16 cellular contexts compared by ENCODE assay signal in the genomic region with DNA sequence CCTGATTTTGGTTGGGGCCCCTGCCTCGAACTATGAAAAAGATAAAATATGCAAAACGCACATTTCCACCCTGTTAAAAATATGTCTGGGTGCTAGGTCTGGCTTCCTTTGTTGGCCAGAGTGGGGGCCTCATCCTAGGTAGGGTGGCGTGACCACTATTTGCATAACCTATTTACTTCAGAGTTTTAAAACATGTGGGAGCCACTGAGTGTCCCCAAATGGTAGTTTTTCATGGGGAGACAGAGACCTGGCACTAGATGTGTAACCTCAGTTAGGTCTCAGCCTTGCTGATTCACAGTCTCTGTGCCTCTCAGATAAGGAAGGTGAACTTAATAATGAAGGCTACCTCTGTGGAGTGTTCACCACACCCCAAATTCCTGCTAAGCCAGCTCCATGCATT.
DNase-seq lines count a peak whose midpoint lies in the region; ATAC-seq and TF ChIP-seq lines count a peak whose summit lies in the region.
"Had no signal": no experiment of that assay in that cellular context is flagged by ENCODE, and none has a peak within 500 bp of the region (broad histone marks: within the 10 kb centered on the region; RNA-seq: fewer than 3 reads in every experiment).

No MANE protein-coding gene starts in this region.

- no peak overlapping the region for H3K4me2 ChIP-seq in mammary epithelial cell (ENCODE audit: insufficient read depth, low read depth, low read length)
- H3K4me2 ChIP-seq: BLaER1 treated with 17β-estradiol and CSF1 and Interleukin-3, amounts not matched to agents 10 nM and 100 nM had no signal

- 72% methylated on average over 3 of the region's 3 CpGs for WGBS in mammary epithelial cell (ENCODE audit: low coverage, missing lambda C conversion rate)

- H3K4me1 ChIP-seq in mammary epithelial cell (ENCODE audit: insufficient read depth, low read length) = no peaks in the 10 kb centered on the region
- no peaks in the 10 kb centered on the region for H3K4me1 ChIP-seq in SJCRH30
- H3K4me1 ChIP-seq: body of pancreas, gastrocnemius medialis had no signal

- H3K9me3 ChIP-seq in mammary epithelial cell (replicated peaks; ENCODE audit: insufficient read depth, low read length) (no peaks in the 10 kb centered on the region), SJCRH30 (replicated peaks) (no peaks in the 10 kb centered on the region)
- H3K9me3 ChIP-seq: body of pancreas, gastrocnemius medialis had no signal

- TF ChIP-seq CTCF in mammary epithelial cell (conservative IDR thresholded peaks at IDR 0.05 in 1 of 2, IDR thresholded peaks at IDR 0.05 in 1 of 2; ENCODE audit: extremely low read depth in 1 of 2, insufficient read depth in 1 of 2, low read depth in 1 of 2, low read length in 2 of 2) = no peak

- BruUV-seq in mammary epithelial cell (replicated peaks; lab: Mats Ljungman, UMichigan) = no TSS peak

- dilution Hi-C loops in mammary epithelial cell (cut with HindIII; ENCODE audit: low sequenced_read_pairs) = no loop called here

- H3K36me3 ChIP-seq in mammary epithelial cell (ENCODE audit: insufficient read depth, low read length) = no peaks in the 10 kb centered on the region
- H3K36me3 ChIP-seq in SJCRH30 = no peaks in the 10 kb centered on the region
- H3K36me3 ChIP-seq: BLaER1 treated with 17β-estradiol and CSF1 and Interleukin-3, amounts not matched to agents 10 nM and 100 nM; gastrocnemius medialis had no signal

- in situ Hi-C loops in mammary epithelial cell (cut with MboI; ENCODE audit: low sequenced_read_pairs in 2 of 2) = no loop called here

- CTCF ChIA-PET in mammary epithelial cell (lab: Charles Lee; ENCODE audit: low non-redundant PET) = no interaction called here

- H3K27me3 ChIP-seq in mammary epithelial cell (ENCODE audit: insufficient read depth, low read length) (peaks cover 2% of the 10 kb centered on the region), SJCRH30 (no peaks in the 10 kb centered on the region)
- H3K27me3 ChIP-seq: BLaER1 treated with 17β-estradiol and CSF1 and Interleukin-3, amounts not matched to agents 10 nM and 100 nM; body of pancreas had no signal

- TF ChIP-seq POLR2A in GM18526 (IDR thresholded peaks at IDR 0.05; ENCODE audit: extremely low read depth, insufficient read length) = peak; percentile 33

- no peak overlapping the region for H3K4me3 ChIP-seq in mammary epithelial cell (replicated peaks in 1 of 3; ENCODE audit: insufficient read depth in 1 of 3, low read depth in 2 of 3, low read length in 3 of 3)
- H3K4me3 ChIP-seq in SJCRH30 = no peak overlapping the region
- H3K4me3 ChIP-seq: BLaER1 treated with 17β-estradiol and CSF1 and Interleukin-3, amounts not matched to agents 10 nM and 100 nM; body of pancreas; gastrocnemius medialis had no signal

- ATAC-seq in GM21528 (IDR thresholded peaks at IDR 0.05; ENCODE audit: low FRiP score, unreplicated experiment) (peak; percentile 75), HG03139 (IDR thresholded peaks at IDR 0.05; ENCODE audit: unreplicated experiment) (peak; percentile 67), GM21367 (IDR thresholded peaks at IDR 0.05; ENCODE audit: unreplicated experiment) (no peak)
- ATAC-seq: activated CD8-positive, alpha-beta T cell treated with anti-CD3 and anti-CD28 coated beads for 36 hours; body of pancreas; gastrocnemius medialis; naive thymus-derived CD8-positive, alpha-beta T cell; PC-3; sciatic nerve had no signal

- H4K20me1 ChIP-seq in mammary epithelial cell (ENCODE audit: insufficient read depth, low read length) = no peaks in the 10 kb centered on the region
- H4K20me1 ChIP-seq: BLaER1 treated with 17β-estradiol and CSF1 and Interleukin-3, amounts not matched to agents 10 nM and 100 nM had no signal

- H3K27ac ChIP-seq in mammary epithelial cell (ENCODE audit: insufficient read depth, low read depth, low read length) (no peak overlapping the region), SJCRH30 (no peak overlapping the region)
- H3K27ac ChIP-seq: BLaER1 treated with 17β-estradiol and CSF1 and Interleukin-3, amounts not matched to agents 10 nM and 100 nM; body of pancreas; gastrocnemius medialis had no signal

- intact Hi-C loops in mammary epithelial cell (cut with micrococcal nuclease) = no loop called here

- no peak overlapping the region for H3K9ac ChIP-seq in mammary epithelial cell (ENCODE audit: insufficient read depth, low read length)
- H3K9ac ChIP-seq: BLaER1 treated with 17β-estradiol and CSF1 and Interleukin-3, amounts not matched to agents 10 nM and 100 nM had no signal

- H2AFZ ChIP-seq in mammary epithelial cell (ENCODE audit: low read depth, low read length) = no peak overlapping the region

- DNase-seq in germinal center (ENCODE audit: low spot score) = peak; percentile 70
- DNase-seq in T-helper 9 cell = no peak
- no peak for DNase-seq in mammary epithelial cell
- DNase-seq in SJCRH30 = no peak
- DNase-seq: activated CD8-positive, alpha-beta T cell treated with anti-CD3 and anti-CD28 coated beads for 36 hours; activated gamma-delta T cell; body of pancreas; gastrocnemius medialis; naive thymus-derived CD8-positive, alpha-beta T cell; PC-3 had no signal

- H3K79me2 ChIP-seq in mammary epithelial cell (ENCODE audit: insufficient read depth, low read length) = no peaks in the 10 kb centered on the region
